In the genomic region with DNA sequence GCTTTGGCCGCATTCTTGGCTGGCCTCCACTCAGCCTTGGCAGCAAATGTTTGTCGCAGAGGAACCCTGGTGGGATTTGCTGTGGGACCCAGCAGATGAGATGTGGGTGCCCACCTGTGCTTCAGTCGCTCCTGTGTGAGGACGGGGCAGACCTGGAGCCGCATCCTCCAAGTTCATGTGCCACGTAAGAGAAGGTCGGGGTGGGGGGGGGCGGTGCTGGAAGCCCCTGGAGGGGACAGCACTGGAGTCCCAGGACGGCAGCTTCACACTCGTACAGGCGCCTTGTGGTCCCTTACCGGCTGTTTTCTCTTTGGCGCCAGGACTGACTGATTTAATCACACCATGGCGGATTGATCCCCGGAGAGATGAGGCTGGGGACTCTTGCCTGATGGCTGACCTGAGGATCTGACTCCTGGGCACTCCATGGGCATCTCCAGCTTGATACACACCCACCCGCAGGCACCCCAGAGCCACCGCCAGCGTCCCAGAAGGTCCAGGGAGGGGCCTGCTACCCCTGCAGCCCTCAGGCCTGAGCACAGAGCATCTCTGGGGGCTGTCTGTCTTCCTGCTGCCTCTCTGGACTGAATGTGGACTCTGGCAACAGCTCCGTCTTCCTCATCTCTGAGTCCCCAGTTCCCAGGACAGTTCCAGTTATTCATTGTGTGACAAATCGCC, we compare ENCODE assay signal across 21 cellular contexts. TPM values are rescaled to one million over a fixed set of nuclear protein-coding genes. Genes with fewer than 3 reads are reported as not detected.
"Had no signal": no experiment of that assay in that cellular context is flagged by ENCODE, and none has a peak within 500 bp of the region (broad histone marks: within the 10 kb centered on the region; RNA-seq: fewer than 3 reads in every experiment).

No MANE protein-coding gene starts in this region.

- H3K4me1 ChIP-seq: gastrocnemius medialis, neural progenitor cell, right atrium auricular region, tibial nerve had no signal

- H3K9me3 ChIP-seq: gastrocnemius medialis, right atrium auricular region, tibial nerve had no signal

- DNase-seq: activated CD4-positive, alpha-beta T cell treated with anti-CD3 and anti-CD28 coated beads for 1 hour; activated CD4-positive, alpha-beta T cell treated with anti-CD3 and anti-CD28 coated beads, Interleukin-2, amount 50 U/mL, for 1 hour; activated gamma-delta T cell treated with Interleukin-2 at 50 U/mL for 16 hours; activated naive CD4-positive, alpha-beta T cell treated with anti-CD3 and anti-CD28 coated beads, Interleukin-2, amount 50 U/mL, for 16 hours; activated T-cell treated with anti-CD3 and anti-CD28 coated beads, Interleukin-2, amount 50 U/mL, for 1 hour; amniotic stem cell; brain microvascular endothelial cell; effector CD4-positive, alpha-beta T cell; gastrocnemius medialis; glutamatergic neuron; natural killer cell; occipital lobe; stimulated activated naive CD4-positive, alpha-beta T cell treated with Interleukin-2 at 50 U/mL for 16 hours; T-helper 2 cell had no signal

- H3K4me3 Mint-ChIP-seq: activated T-helper 1 cell treated with anti-CD3 and anti-CD28 coated beads, Interleukin-12 subunit alpha, Interleukin-12 subunit beta, Interleukin-2, Interleukin-4 antibody, amounts not matched to agents 30 ng/mL and 10 ng/mL and 1 ng/mL, durations not matched to agents 14 hours and 24 hours and 36 hours; dendritic cell treated with granulocyte-macrophage colony-stimulating factor and Interleukin-4, amounts not matched to agents 40 ng/mL and 50 ng/mL, for 4 days; memory B cell; natural killer cell had no signal

- H2AFZ ChIP-seq: neural progenitor cell had no signal

- H3K27ac ChIP-seq: brain microvascular endothelial cell, epithelial cell of prostate, gastrocnemius medialis, neural progenitor cell, right atrium auricular region, tibial nerve had no signal

- ATAC-seq: natural killer cell had no signal

- H3K4me1 Mint-ChIP-seq: memory B cell, natural killer cell, neural progenitor cell had no signal

- H3K4me2 ChIP-seq: neural progenitor cell had no signal

- H3K27me3 ChIP-seq: gastrocnemius medialis, neural progenitor cell, right atrium auricular region had no signal

- H3K4me3 ChIP-seq: gastrocnemius medialis, neural progenitor cell, right atrium auricular region, tibial nerve had no signal

- H3K27ac Mint-ChIP-seq: activated T-helper 1 cell treated with anti-CD3 and anti-CD28 coated beads, Interleukin-12 subunit alpha, Interleukin-12 subunit beta, Interleukin-2, Interleukin-4 antibody, amounts not matched to agents 30 ng/mL and 10 ng/mL and 1 ng/mL, durations not matched to agents 14 hours and 24 hours and 36 hours; dendritic cell treated with granulocyte-macrophage colony-stimulating factor and Interleukin-4, amounts not matched to agents 40 ng/mL and 50 ng/mL, for 4 days; memory B cell; natural killer cell; neural progenitor cell had no signal

- H3K9me3 Mint-ChIP-seq: activated T-helper 1 cell treated with anti-CD3 and anti-CD28 coated beads, Interleukin-12 subunit alpha, Interleukin-12 subunit beta, Interleukin-2, Interleukin-4 antibody, amounts not matched to agents 30 ng/mL and 10 ng/mL and 1 ng/mL, durations not matched to agents 14 hours and 24 hours and 36 hours; dendritic cell treated with granulocyte-macrophage colony-stimulating factor and Interleukin-4, amounts not matched to agents 40 ng/mL and 50 ng/mL, for 4 days; memory B cell; natural killer cell had no signal

- H3K36me3 Mint-ChIP-seq: memory B cell, natural killer cell, neural progenitor cell had no signal

- H3K36me3 ChIP-seq: brain microvascular endothelial cell, gastrocnemius medialis, neural progenitor cell, right atrium auricular region, tibial nerve had no signal

- H3K9ac ChIP-seq: neural progenitor cell had no signal

RNA-seq across cellular contexts. Expression of gene GRTP1, which starts 10.0 kb away (rescaled TPM):
- total RNA-seq: activated T-helper 1 cell treated with anti-CD3 and anti-CD28 coated beads, Interleukin-12 subunit alpha, Interleukin-12 subunit beta, Interleukin-2, Interleukin-4 antibody, amounts not matched to agents 30 ng/mL and 10 ng/mL and 1 ng/mL, durations not matched to agents 14 hours and 24 hours and 36 hours; natural killer cell had no signal
